9 cellular contexts compared by ENCODE assay signal in the genomic region with DNA sequence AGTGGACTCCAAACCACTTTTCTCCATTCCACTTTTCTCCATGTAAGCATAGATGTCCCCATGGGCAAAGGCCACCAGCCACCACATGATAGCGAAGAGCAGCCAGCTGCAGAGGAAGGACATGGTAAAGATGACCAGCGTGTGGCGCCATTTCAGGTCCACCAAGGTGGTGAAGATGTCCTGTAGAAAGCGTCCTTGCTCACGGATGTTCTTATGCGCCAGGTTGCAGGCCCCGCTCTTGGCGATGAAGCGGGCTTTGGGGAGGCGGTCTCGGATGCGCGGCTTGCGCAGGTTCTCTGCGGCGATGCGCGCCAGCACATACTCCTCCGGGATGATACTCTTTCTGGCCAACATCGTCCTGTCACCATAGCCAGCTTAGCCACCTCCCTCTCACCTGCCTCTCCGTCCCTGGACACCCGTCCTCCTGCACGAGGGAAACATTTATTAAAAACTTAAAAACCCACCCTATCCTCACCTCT. TPM values are rescaled to one million over a fixed set of nuclear protein-coding genes. Genes with fewer than 3 reads are reported as not detected.
DNase-seq lines count a peak whose midpoint lies in the region; ATAC-seq lines count a peak whose summit lies in the region.
"Had no signal": no experiment of that assay in that cellular context is flagged by ENCODE, and none has a peak within 500 bp of the region (broad histone marks: within the 10 kb centered on the region; RNA-seq: fewer than 3 reads in every experiment).

No MANE protein-coding gene starts in this region.

- H3K27me3 Mint-ChIP-seq in activated naive CD8-positive, alpha-beta T cell treated with anti-CD3 and anti-CD28 coated beads, Interleukin-2, amount 50 U/mL, for 24 hours = peaks cover 36% of the 10 kb centered on the region
- H3K27me3 Mint-ChIP-seq in immature natural killer cell (ENCODE audit: low read depth in 3 of 3) = peaks cover 6 to 26% (median 20%) of the 10 kb centered on the region in 3 donors

- peak overlapping the region; percentile 42 for H3K27ac ChIP-seq in subcutaneous abdominal adipose tissue (ENCODE audit: low read depth, low read length)
- H3K27ac ChIP-seq: BLaER1 treated with 17β-estradiol and CSF1 and Interleukin-3, amounts not matched to agents 10 nM and 100 nM had no signal

- peak; percentile 7 for DNase-seq in NCI-H345 (lab: John Stamatoyannopoulos, UW)
- no peak for DNase-seq in NCI-H345 treated with DMSO at 0.1 percent for 48 hours (lab: John Stamatoyannopoulos, UW; ENCODE audit: unreplicated experiment)
- peak; percentile 5 for DNase-seq in activated naive CD8-positive, alpha-beta T cell treated with anti-CD3 and anti-CD28 coated beads, Interleukin-2, amount 50 U/mL, for 24 hours
- no peak for DNase-seq in effector CD4-positive, alpha-beta T cell
- DNase-seq in immature natural killer cell = no peak

- H3K27me3 ChIP-seq in subcutaneous abdominal adipose tissue (ENCODE audit: control insufficient read depth in 5 of 5, insufficient read depth in 4 of 5, low read length in 5 of 5) = peaks cover 0 to 4% (median 0%) of the 10 kb centered on the region in 5 donors

- no peak overlapping the region for H3K4me3 Mint-ChIP-seq in activated naive CD8-positive, alpha-beta T cell treated with anti-CD3 and anti-CD28 coated beads, Interleukin-2, amount 50 U/mL, for 24 hours
- H3K4me3 Mint-ChIP-seq in immature natural killer cell = no peak overlapping the region

- peaks cover 0 to 2% (median 0%) of the 10 kb centered on the region in 5 donors for H3K36me3 ChIP-seq in subcutaneous abdominal adipose tissue (ENCODE audit: control insufficient read depth in 5 of 5, insufficient read depth in 5 of 5, low read length in 5 of 5)
- H3K36me3 ChIP-seq: BLaER1 treated with 17β-estradiol and CSF1 and Interleukin-3, amounts not matched to agents 10 nM and 100 nM had no signal

- H3K9me3 ChIP-seq in iPS-18c (ENCODE audit: control insufficient read depth, insufficient read depth, low read length) (no peaks in the 10 kb centered on the region), subcutaneous abdominal adipose tissue (ENCODE audit: control insufficient read depth in 5 of 5, low read length in 5 of 5) (no peaks in the 10 kb centered on the region)

- H3K9ac ChIP-seq in subcutaneous abdominal adipose tissue (ENCODE audit: low read length in 5 of 5) = peak overlapping the region in 2 of 5 donors; percentile 14 to 32
- H3K9ac ChIP-seq: BLaER1 treated with 17β-estradiol and CSF1 and Interleukin-3, amounts not matched to agents 10 nM and 100 nM had no signal

- H3K4me3 ChIP-seq in iPS-18c (ENCODE audit: insufficient read depth, low read depth, low read length) (peak overlapping the region; percentile 21; the same call in 1 of the 2 replicates), subcutaneous abdominal adipose tissue (ENCODE audit: low read depth in 1 of 5, low read length in 5 of 5) (peak overlapping the region; percentile 59 to 79 (median 66))
- H3K4me3 ChIP-seq: BLaER1 treated with 17β-estradiol and CSF1 and Interleukin-3, amounts not matched to agents 10 nM and 100 nM had no signal

- H3K4me1 Mint-ChIP-seq in activated naive CD8-positive, alpha-beta T cell treated with anti-CD3 and anti-CD28 coated beads, Interleukin-2, amount 50 U/mL, for 24 hours = peaks cover 7% of the 10 kb centered on the region
- H3K4me1 Mint-ChIP-seq in immature natural killer cell = no peaks in the 10 kb centered on the region

- H3K36me3 Mint-ChIP-seq in activated naive CD8-positive, alpha-beta T cell treated with anti-CD3 and anti-CD28 coated beads, Interleukin-2, amount 50 U/mL, for 24 hours (ENCODE audit: low read depth) = no peaks in the 10 kb centered on the region
- H3K36me3 Mint-ChIP-seq in immature natural killer cell = no peaks in the 10 kb centered on the region

- no peaks in the 10 kb centered on the region for H3K9me3 Mint-ChIP-seq in activated naive CD8-positive, alpha-beta T cell treated with anti-CD3 and anti-CD28 coated beads, Interleukin-2, amount 50 U/mL, for 24 hours
- H3K9me3 Mint-ChIP-seq in immature natural killer cell = peaks cover 0 to 9% (median 3%) of the 10 kb centered on the region in 6 donors

- ATAC-seq in activated naive CD8-positive, alpha-beta T cell treated with anti-CD3 and anti-CD28 coated beads, Interleukin-2, amount 50 U/mL, for 24 hours = no peak
- ATAC-seq in GM18502 (IDR thresholded peaks at IDR 0.05; ENCODE audit: poor library complexity, unreplicated experiment) = no peak

- peaks cover 0 to 24% (median 21%) of the 10 kb centered on the region in 5 donors for H3K4me1 ChIP-seq in subcutaneous abdominal adipose tissue (ENCODE audit: control insufficient read depth in 5 of 5, insufficient read depth in 5 of 5, low read length in 5 of 5)
- H3K4me1 ChIP-seq: BLaER1 treated with 17β-estradiol and CSF1 and Interleukin-3, amounts not matched to agents 10 nM and 100 nM had no signal

- H3K27ac Mint-ChIP-seq in activated naive CD8-positive, alpha-beta T cell treated with anti-CD3 and anti-CD28 coated beads, Interleukin-2, amount 50 U/mL, for 24 hours = no peak overlapping the region
- H3K27ac Mint-ChIP-seq in immature natural killer cell = no peak overlapping the region

RNA-seq across cellular contexts. Expression of gene KCNJ8, which starts 1.2 kb away (rescaled TPM):
- not detected for polyA plus RNA-seq in immature natural killer cell

Comparison
In these comparisons a context has a peak if more than half of its experiments do, and no peak if none do; other contexts are left out.
1. DNase-seq: peak in NCI-H345 (single experiment) and activated naive CD8-positive, alpha-beta T cell treated with anti-CD3 and anti-CD28 coated beads, Interleukin-2, amount 50 U/mL, for 24 hours (single experiment); none in NCI-H345 treated with DMSO at 0.1 percent for 48 hours (single experiment), effector CD4-positive, alpha-beta T cell (single experiment) and immature natural killer cell (0 of 3).